17 cellular contexts compared by ENCODE assay signal in genomic region chr3:193014961-193015360, GRCh38.
"Had no signal": no experiment of that assay in that cellular context is flagged by ENCODE, and none has a peak within 500 bp of the region (broad histone marks: within the 10 kb centered on the region; RNA-seq: fewer than 3 reads in every experiment).

No MANE protein-coding gene starts in this region.

- ATAC-seq: activated naive CD4-positive, alpha-beta T cell treated with anti-CD3 and anti-CD28 coated beads, Interleukin-2, amount 50 U/mL, for 72 hours; gastroesophageal sphincter; left lung had no signal

- DNase-seq: activated CD4-positive, alpha-beta T cell treated with anti-CD3 and anti-CD28 coated beads, Interleukin-2, amount 50 U/mL, for 48 hours; activated gamma-delta T cell treated with Interleukin-2 at 50 U/mL for 16 hours; adrenal gland; dermis blood vessel endothelial cell; effector memory CD4-positive, alpha-beta T cell; left lung; retina; stimulated activated CD4-positive, alpha-beta T cell treated with anti-CD3 and anti-CD28 coated beads, Interleukin-12 subunit alpha, Interleukin-12 subunit beta, amount 100 ng/mL, for 4 hours; stimulated activated CD4-positive, alpha-beta T cell treated with anti-CD3 and anti-CD28 coated beads, Interleukin-1b, Interleukin-23, amount 100 ng/mL, for 48 hours; stimulated activated naive CD4-positive, alpha-beta T cell treated with Interleukin-2 at 50 U/mL for 16 hours; tibial artery; uterus had no signal

- H3K4me3 ChIP-seq: adrenal gland, breast epithelium, esophagus muscularis mucosa, gastroesophageal sphincter, heart right ventricle, left lung, tibial artery, uterus had no signal
